Comparison of ENCODE assay signal across 1 cellular context in the genomic region with DNA sequence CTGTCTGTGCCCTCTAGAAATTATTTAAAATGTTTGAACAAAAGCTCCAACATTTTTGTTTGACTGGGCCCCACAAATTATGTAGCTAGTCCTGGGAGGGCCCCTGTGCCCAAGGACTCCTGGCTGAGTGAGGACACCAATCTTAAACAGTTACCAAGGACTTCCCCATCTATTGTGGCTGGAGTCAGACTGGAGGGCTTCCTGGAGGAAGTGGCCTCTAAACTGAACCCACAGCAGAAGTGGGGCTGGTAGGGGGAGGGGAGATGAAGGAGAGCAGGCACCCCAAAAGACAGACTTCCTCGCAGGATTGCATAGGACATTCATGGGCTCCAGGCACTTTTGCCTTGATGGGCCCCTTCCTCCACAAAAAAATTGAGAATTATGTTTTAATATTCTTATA.
TF ChIP-seq lines count a peak whose summit lies in the region.

No MANE protein-coding gene starts in this region.

TF ChIP-seq in GM23338, 12 proteins besides CTCF, POLR2A, EP300 and RAD21:
- TF ChIP-seq ZNF331 (CRISPR knock-in tag; IDR thresholded peaks at IDR 0.05; ENCODE audit: low read depth), result no peak
- no peak for TF ChIP-seq POLR2AphosphoS5 (IDR thresholded peaks at IDR 0.05; ENCODE audit: low read depth)
- no peak for TF ChIP-seq CREB1 (CRISPR knock-in tag; IDR thresholded peaks at IDR 0.05; ENCODE audit: low read depth)
- TF ChIP-seq, protein P1, sequence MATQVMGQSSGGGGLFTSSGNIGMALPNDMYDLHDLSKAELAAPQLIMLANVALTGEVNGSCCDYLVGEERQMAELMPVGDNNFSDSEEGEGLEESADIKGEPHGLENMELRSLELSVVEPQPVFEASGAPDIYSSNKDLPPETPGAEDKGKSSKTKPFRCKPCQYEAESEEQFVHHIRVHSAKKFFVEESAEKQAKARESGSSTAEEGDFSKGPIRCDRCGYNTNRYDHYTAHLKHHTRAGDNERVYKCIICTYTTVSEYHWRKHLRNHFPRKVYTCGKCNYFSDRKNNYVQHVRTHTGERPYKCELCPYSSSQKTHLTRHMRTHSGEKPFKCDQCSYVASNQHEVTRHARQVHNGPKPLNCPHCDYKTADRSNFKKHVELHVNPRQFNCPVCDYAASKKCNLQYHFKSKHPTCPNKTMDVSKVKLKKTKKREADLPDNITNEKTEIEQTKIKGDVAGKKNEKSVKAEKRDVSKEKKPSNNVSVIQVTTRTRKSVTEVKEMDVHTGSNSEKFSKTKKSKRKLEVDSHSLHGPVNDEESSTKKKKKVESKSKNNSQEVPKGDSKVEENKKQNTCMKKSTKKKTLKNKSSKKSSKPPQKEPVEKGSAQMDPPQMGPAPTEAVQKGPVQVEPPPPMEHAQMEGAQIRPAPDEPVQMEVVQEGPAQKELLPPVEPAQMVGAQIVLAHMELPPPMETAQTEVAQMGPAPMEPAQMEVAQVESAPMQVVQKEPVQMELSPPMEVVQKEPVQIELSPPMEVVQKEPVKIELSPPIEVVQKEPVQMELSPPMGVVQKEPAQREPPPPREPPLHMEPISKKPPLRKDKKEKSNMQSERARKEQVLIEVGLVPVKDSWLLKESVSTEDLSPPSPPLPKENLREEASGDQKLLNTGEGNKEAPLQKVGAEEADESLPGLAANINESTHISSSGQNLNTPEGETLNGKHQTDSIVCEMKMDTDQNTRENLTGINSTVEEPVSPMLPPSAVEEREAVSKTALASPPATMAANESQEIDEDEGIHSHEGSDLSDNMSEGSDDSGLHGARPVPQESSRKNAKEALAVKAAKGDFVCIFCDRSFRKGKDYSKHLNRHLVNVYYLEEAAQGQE (IDR thresholded peaks at IDR 0.05; ENCODE audit: unreplicated experiment), result no peak
